6 cellular contexts compared by ENCODE assay signal in genomic region chr17:81531013-81531412, GRCh38. TPM values are rescaled to one million over a fixed set of nuclear protein-coding genes. Genes with fewer than 3 reads are reported as not detected.
A peak's percentile ranks its signal among the peaks of the same experiment; 100 is the strongest.
DNase-seq lines count a peak whose midpoint lies in the region; ATAC-seq, FAIRE-seq and TF ChIP-seq lines count a peak whose summit lies in the region.
"Not testable (repeated sequence)": the region's sequence is repeated elsewhere in the genome, so short reads cannot be mapped to it uniquely, and the experiment has no call there.

No MANE protein-coding gene starts in this region.

- H2BK5ac ChIP-seq in H1 (ENCODE audit: low read depth, low read length); trophoblast cell (ENCODE audit: low read depth, low read length, poor library complexity): not testable (repeated sequence)

- H2BK12ac ChIP-seq in H1 (ENCODE audit: low read depth, low read length); trophoblast cell (ENCODE audit: low read length): not testable (repeated sequence)

- not testable (repeated sequence) for TF ChIP-seq EP300 in H1 (IDR thresholded peaks at IDR 0.05; ENCODE audit: borderline replicate concordance in 1 of 2, low read depth in 2 of 2, low read length in 2 of 2); HepG2 (IDR thresholded peaks at IDR 0.05; ENCODE audit: low read depth in 2 of 2, low read length in 2 of 2); HepG2 (CRISPR knock-in tag; IDR thresholded peaks at IDR 0.05; ENCODE audit: borderline replicate concordance)

- H3K18ac ChIP-seq in H1 (ENCODE audit: extremely low read depth, low read length); trophoblast cell (ENCODE audit: low read length): not testable (repeated sequence)

- H3K23me2 ChIP-seq in H1 (ENCODE audit: low read depth, low read length) = peaks cover 26% of the 10 kb centered on the region; the same call in 1 of the 2 replicates

- not testable (repeated sequence) for H4K20me1 ChIP-seq in OCI-LY7 (ENCODE audit: insufficient read depth, low read length); HepG2 (ENCODE audit: insufficient read depth, low read length)
- H4K20me1 ChIP-seq in H1 (replicated peaks in 1 of 2; ENCODE audit: control insufficient read depth in 1 of 2, insufficient read depth in 2 of 2, low read length in 2 of 2) = peaks cover 0 to 10% of the 10 kb centered on the region in 2 experiments

- H3K4me3 ChIP-seq in OCI-LY7 (ENCODE audit: low read depth, low read length, poor library complexity, severe bottlenecking); H1 (ENCODE audit: extremely low read depth in 1 of 4, insufficient read depth in 2 of 4, low read depth in 3 of 4, low read length in 4 of 4); HepG2 (replicated peaks in 1 of 3; ENCODE audit: insufficient read depth in 1 of 3, low read depth in 2 of 3, low read length in 3 of 3): not testable (repeated sequence)
- H3K4me3 ChIP-seq in trophoblast cell (ENCODE audit: low read depth, low read length) = peak overlapping the region; percentile 58

- not testable (repeated sequence) for DNase-seq in GM12891 (ENCODE audit: insufficient read length, low spot score); HTR-8/SVneo (ENCODE audit: insufficient read length, low spot score); OCI-LY7 (ENCODE audit: low spot score); H1 (ENCODE audit: low read depth in 1 of 2, low spot score in 2 of 2); HepG2 (ENCODE audit: low spot score); trophoblast cell

- not testable (repeated sequence) for TF ChIP-seq CTCF in OCI-LY7 (conservative IDR thresholded peaks at IDR 0.05; ENCODE audit: low read length); H1 (IDR thresholded peaks at IDR 0.05; ENCODE audit: control extremely low read depth in 1 of 3, insufficient read depth in 1 of 3, low read depth in 1 of 3, low read length in 3 of 3); HepG2 (CRISPR knock-in tag; IDR thresholded peaks at IDR 0.05)

- H2BK15ac ChIP-seq in H1 (ENCODE audit: low read length) = not testable (repeated sequence)

- H3K9me3 ChIP-seq in OCI-LY7 (ENCODE audit: low read length); H1 (ENCODE audit: insufficient read depth in 2 of 2, low read depth in 1 of 2, low read length in 1 of 2); trophoblast cell (ENCODE audit: insufficient read depth, low read depth, low read length): not testable (repeated sequence)
- H3K9me3 ChIP-seq in HepG2 (ENCODE audit: low read length) = peaks cover 15% of the 10 kb centered on the region; the same call in 1 of the 2 replicates

- intact Hi-C loops in OCI-LY7 (cut with micrococcal nuclease; ENCODE audit: unreplicated experiment); HepG2 (cut with micrococcal nuclease; ENCODE audit: unreplicated experiment): not testable (repeated sequence)

- H2AFZ ChIP-seq in OCI-LY7 (ENCODE audit: low read length); H1 (ENCODE audit: low read length); HepG2 (ENCODE audit: low read length); trophoblast cell (ENCODE audit: insufficient read depth, low read length, poor library complexity): not testable (repeated sequence)

- not testable (repeated sequence) for H3K56ac ChIP-seq in H1 (replicated peaks; ENCODE audit: insufficient read length, low read depth, low read length)

- H4K8ac ChIP-seq in H1 (ENCODE audit: extremely low read depth, insufficient read depth, low read length); trophoblast cell (ENCODE audit: low read depth, low read length): not testable (repeated sequence)

- not testable (repeated sequence) for H4K12ac ChIP-seq in trophoblast cell (ENCODE audit: low read depth, low read length)

- peaks cover 14% of the 10 kb centered on the region for H3K4me1 ChIP-seq in OCI-LY7 (ENCODE audit: insufficient read depth, low read length, poor library complexity, severe bottlenecking)
- H3K4me1 ChIP-seq in H1 (replicated peaks in 1 of 4; ENCODE audit: control insufficient read depth in 3 of 4, insufficient read depth in 4 of 4, low read length in 3 of 4); trophoblast cell (ENCODE audit: control insufficient read depth in 1 of 2, insufficient read depth in 2 of 2, low read length in 2 of 2): not testable (repeated sequence)
- H3K4me1 ChIP-seq in HepG2 (ENCODE audit: insufficient read depth, low read length) = peaks cover 24% of the 10 kb centered on the region

- not testable (repeated sequence) for H2BK120ac ChIP-seq in H1 (replicated peaks; ENCODE audit: low read depth, low read length); trophoblast cell (ENCODE audit: insufficient read depth, low read length, poor library complexity)

- not testable (repeated sequence) for H3K23ac ChIP-seq in H1 (ENCODE audit: insufficient read length); trophoblast cell (ENCODE audit: low read length)

- not testable (repeated sequence) for H3K9me2 ChIP-seq in OCI-LY7 (ENCODE audit: insufficient read depth, low read length)

- POLR2A ChIA-PET in OCI-LY7 (lab: Charles Lee); HepG2 (lab: Yijun Ruan, JAX): not testable (repeated sequence)
- POLR2A ChIA-PET in H1 (lab: Charles Lee; ENCODE audit: partially characterized antibody) = interaction anchor here (1.1 to 30.5 kb wide), 3 partner anchors 12 to 34 kb away, joined by 3 to 1004 read pairs (median 15); partner anchors contain the start of gene ACTG1

- not testable (repeated sequence) for H4K5ac ChIP-seq in H1 (ENCODE audit: insufficient read length, low read depth, low read length)

- H2BK20ac ChIP-seq in H1 (ENCODE audit: low read length) = not testable (repeated sequence)

- TF ChIP-seq POLR2A in GM12891 (IDR thresholded peaks at IDR 0.05; ENCODE audit: low read depth, low read length); H1 (IDR thresholded peaks at IDR 0.05; ENCODE audit: control extremely low read depth in 1 of 2, low read depth in 2 of 2, low read length in 2 of 2); HepG2 (IDR thresholded peaks at IDR 0.05; ENCODE audit: insufficient read depth in 1 of 2, low read depth in 2 of 2, low read length in 2 of 2): not testable (repeated sequence)

- H3K27me3 ChIP-seq in H1 (replicated peaks in 1 of 4; ENCODE audit: control insufficient read depth in 3 of 4, extremely low read depth in 1 of 4, insufficient read depth in 3 of 4, low read length in 3 of 4) (peaks cover 3 to 18% (median 17%) of the 10 kb centered on the region in 4 experiments; a peak in 6 of 7 replicates), HepG2 (ENCODE audit: control insufficient read depth in 1 of 2, insufficient read depth in 2 of 2, low read length in 2 of 2) (peaks cover 18 to 43% of the 10 kb centered on the region in 2 experiments)
- H3K27me3 ChIP-seq in trophoblast cell (ENCODE audit: insufficient read depth, low read length) = not testable (repeated sequence)

- not testable (repeated sequence) for H3K27ac ChIP-seq in OCI-LY7 (ENCODE audit: low read depth, low read length, poor library complexity, severe bottlenecking); H1 (ENCODE audit: low read depth, low read length); HepG2 (ENCODE audit: extremely low read length, insufficient read depth, low read length); trophoblast cell (ENCODE audit: low read depth, low read length)

- in situ Hi-C loops in HepG2 (cut with HindIII; ENCODE audit: extremely low pct_ligation_motif_present, low pct_unique_long_range_greater_than_20kb) = not testable (repeated sequence)

- not testable (repeated sequence) for H3K14ac ChIP-seq in H1 (ENCODE audit: insufficient read length); trophoblast cell (ENCODE audit: low read length)

- FAIRE-seq in GM12891 (lab: Jason Lieb, UNC) = peak; percentile 78
- peak; percentile 100 for FAIRE-seq in HTR-8/SVneo (lab: Jason Lieb, UNC)
- not testable (repeated sequence) for FAIRE-seq in H1 (lab: Jason Lieb, UNC); HepG2 (lab: Jason Lieb, UNC)

- TF ChIP-seq RAD21 in H1 (IDR thresholded peaks at IDR 0.05 in 1 of 2, conservative IDR thresholded peaks at IDR 0.05 in 1 of 2; ENCODE audit: low read depth in 2 of 2, low read length in 2 of 2); HepG2 (CRISPR knock-in tag; IDR thresholded peaks at IDR 0.05): not testable (repeated sequence)

- H3K4ac ChIP-seq in H1 (replicated peaks; ENCODE audit: insufficient read length, low read depth, low read length); trophoblast cell (ENCODE audit: low read depth, low read length): not testable (repeated sequence)

- 0 out of 2 replicates have a peak overlapping the region, but pooled peaks have one; percentile 3 for H2AK5ac ChIP-seq in H1 (ENCODE audit: low read depth, low read length)
- H2AK5ac ChIP-seq in trophoblast cell (ENCODE audit: low read length) = not testable (repeated sequence)

- H3K79me1 ChIP-seq in H1 (ENCODE audit: low read depth, low read length); trophoblast cell (ENCODE audit: low read length): not testable (repeated sequence)

- H3K36me3 ChIP-seq in OCI-LY7 (ENCODE audit: insufficient read depth, low read length); H1 (ENCODE audit: control insufficient read depth in 2 of 4, insufficient read depth in 4 of 4, low read length in 3 of 4); HepG2 (replicated peaks in 1 of 2; ENCODE audit: control insufficient read depth in 1 of 2, insufficient read depth in 2 of 2, low read length in 2 of 2); trophoblast cell (ENCODE audit: control insufficient read depth in 1 of 2, insufficient read depth in 2 of 2, low read length in 2 of 2): not testable (repeated sequence)

- WGBS in H1 (ENCODE audit: extremely low coverage in 1 of 2, insufficient coverage in 1 of 2, insufficient read length in 1 of 2, insufficient replicate concordance in 2 of 2, low coverage in 1 of 2, low lambda C conversion rate in 2 of 2, missing lambda C conversion rate in 1 of 2), 2 experiments = 78% methylated on average over 6 of the region's 6 CpGs; no CpG with 5 or more reads in 1 of the 2 experiments
- 74% methylated on average over 6 of the region's 6 CpGs for WGBS in HepG2 (ENCODE audit: low lambda C conversion rate)
- no CpG with 5 or more reads among the region's 6 CpGs for WGBS in trophoblast cell (ENCODE audit: extremely low coverage, insufficient coverage, insufficient read length)

- not testable (repeated sequence) for H3K79me2 ChIP-seq in OCI-LY7 (ENCODE audit: insufficient read depth, low read depth, low read length); H1 (ENCODE audit: control insufficient read depth in 1 of 2, insufficient read depth in 2 of 2, low read length in 2 of 2); HepG2 (ENCODE audit: insufficient read depth, low read length); trophoblast cell (ENCODE audit: control insufficient read depth, insufficient read depth, low read length, poor library complexity)

- not testable (repeated sequence) for H3K9ac ChIP-seq in H1 (replicated peaks in 1 of 4; ENCODE audit: extremely low read depth in 1 of 4, low read depth in 3 of 4, low read length in 3 of 4); HepG2 (ENCODE audit: insufficient read depth, low read depth, low read length); trophoblast cell (ENCODE audit: low read length)

- BruUV-seq in OCI-LY7 (replicated peaks; lab: Mats Ljungman, UMichigan) = TSS peak; percentile 74
- BruUV-seq in HepG2 (replicated peaks; lab: Mats Ljungman, UMichigan) = not testable (repeated sequence)

- CTCF ChIA-PET in OCI-LY7 (lab: Charles Lee; ENCODE audit: unreplicated experiment); HepG2 (lab: Yijun Ruan, JAX; ENCODE audit: low intra/inter-chr PET ratio, low total read pairs): not testable (repeated sequence)
- CTCF ChIA-PET in H1 (lab: Charles Lee; ENCODE audit: partially characterized antibody) = interaction anchor here (0.8 to 1.9 kb wide), 3 partner anchors 13 to 276 kb away, joined by 3 to 7 read pairs (median 5); no protein-coding TSS in a partner anchor

- not testable (repeated sequence) for H3K4me2 ChIP-seq in OCI-LY7 (ENCODE audit: low read length); H1 (ENCODE audit: insufficient read depth in 1 of 2, low read depth in 2 of 2, low read length in 2 of 2); HepG2 (ENCODE audit: low read depth, low read length); trophoblast cell (ENCODE audit: low read length)

- H4K91ac ChIP-seq in H1 (replicated peaks; ENCODE audit: insufficient read length, low read length); trophoblast cell (ENCODE audit: low read depth, low read length): not testable (repeated sequence)

- not testable (repeated sequence) for ATAC-seq in HepG2

RNA-seq across cellular contexts. Expression of gene FSCN2, which starts 2.8 kb away (rescaled TPM):
- polyA plus RNA-seq in GM12891 (2012; ENCODE audit: low read depth, missing spikeins) = 1.5 TPM
- total RNA-seq in OCI-LY7 (2014; rRNA removed; shearing (Covaris generic)) = 1.3 and 1.6 TPM in 2 replicates
- 4.3 and 6.7 TPM in 2 replicates for total RNA-seq in OCI-LY7 (2022)
- 0.30 TPM in 1 of 2 replicates, not detected in the other for total RNA-seq in H1 (2021; fragmentation: NEBNext Ultra II Directional; extraction: Animal tissue kit (Norgen Biotek cat#: 25700))
- polyA plus RNA-seq in H1 (2011; rRNA removed) = 0.18 and 0.44 TPM in 2 replicates
- 0.14 TPM for polyA plus RNA-seq in H1 (2011; cell fraction: cytosol; rRNA removed)
- 0.88 TPM for polyA plus RNA-seq in H1 (2011; cell fraction: nucleus; rRNA removed)
- polyA plus RNA-seq in H1 (2012, experiment 1 of 2) = 0.12 to 0.43 TPM (median 0.30 TPM) in 4 replicates
- polyA plus RNA-seq in H1 (2012, experiment 2 of 2) = 0.28 TPM
- not detected for polyA plus RNA-seq in H1 (2013, experiment 1 of 2)
- polyA plus RNA-seq in H1 (2013, experiment 2 of 2) = 0.07 TPM
- 0.09 and 0.10 TPM in 2 replicates for polyA minus RNA-seq in H1 (2011; rRNA and poly(A)+ RNA removed)
- not detected for polyA minus RNA-seq in H1 (2011; cell fraction: cytosol; rRNA and poly(A)+ RNA removed)
- polyA minus RNA-seq in H1 (2011; cell fraction: nucleus; rRNA and poly(A)+ RNA removed) = 0.90 TPM
- total RNA-seq in HepG2 (2016; rRNA removed; fragmentation: Illumina TruSeq; extraction: Trizol) = not detected in 2 replicates
- not detected in 2 replicates for total RNA-seq in HepG2 (2016; cell fraction: cytosol; rRNA removed; fragmentation: Illumina TruSeq; extraction: Trizol; ENCODE audit: low read depth)
- total RNA-seq in HepG2 (2016; cell fraction: insoluble cytoplasmic fraction; rRNA removed; fragmentation: Illumina TruSeq; extraction: Trizol) = not detected in 2 replicates
- not detected in 2 replicates for total RNA-seq in HepG2 (2016; cell fraction: membrane; rRNA removed; fragmentation: Illumina TruSeq; extraction: Trizol)
- not detected in 2 replicates for total RNA-seq in HepG2 (2016; cell fraction: nucleus; rRNA removed; fragmentation: Illumina TruSeq; extraction: Trizol)
- 0.09 and 0.31 TPM in 2 replicates for polyA plus RNA-seq in HepG2 (2011; rRNA removed)
- 0.17 TPM in 2 replicates for polyA plus RNA-seq in HepG2 (2011; cell fraction: cytosol; rRNA removed)
- 2.2 and 2.8 TPM in 2 replicates for polyA plus RNA-seq in HepG2 (2011; cell fraction: nucleus; rRNA removed)
- 0.11 and 0.17 TPM in 2 replicates for polyA plus RNA-seq in HepG2 (2012)
- not detected in 2 replicates for polyA plus RNA-seq in HepG2 (2016; cell fraction: cytosol; fragmentation: Illumina TruSeq; extraction: Trizol; ENCODE audit: low read depth)
- polyA plus RNA-seq in HepG2 (2016; cell fraction: insoluble cytoplasmic fraction; fragmentation: Illumina TruSeq; extraction: Trizol; ENCODE audit: low read depth) = not detected in 2 replicates
- polyA plus RNA-seq in HepG2 (2016; cell fraction: membrane; fragmentation: Illumina TruSeq; extraction: Trizol; ENCODE audit: low read depth) = not detected in 2 replicates
- polyA plus RNA-seq in HepG2 (2016; cell fraction: nucleus; fragmentation: Illumina TruSeq; extraction: Trizol; ENCODE audit: insufficient read depth, low read depth) = not detected in 2 replicates
- polyA minus RNA-seq in HepG2 (2011; rRNA and poly(A)+ RNA removed; ENCODE audit: low replicate concordance) = 1.5 and 1.9 TPM in 2 replicates
- polyA minus RNA-seq in HepG2 (2011; cell fraction: cytosol; rRNA and poly(A)+ RNA removed) = not detected in 2 replicates
- polyA minus RNA-seq in HepG2 (2011; cell fraction: nucleus; rRNA and poly(A)+ RNA removed) = 0.75 and 0.77 TPM in 2 replicates
- polyA plus RNA-seq in trophoblast cell (2013) = 0.42 and 0.76 TPM in 2 replicates

RNA-seq across cellular contexts. Expression of gene ACTG1, which starts 18.4 kb away (rescaled TPM):
- 3,652 TPM for polyA plus RNA-seq in GM12891 (2012; ENCODE audit: low read depth, missing spikeins)
- 2,245 and 2,707 TPM in 2 replicates for total RNA-seq in OCI-LY7 (2014; rRNA removed; shearing (Covaris generic))
- total RNA-seq in OCI-LY7 (2022) (2,459 and 2,894 TPM in 2 replicates), HepG2 (2016; rRNA removed; fragmentation: Illumina TruSeq; extraction: Trizol) (973 and 1,028 TPM in 2 replicates)
- total RNA-seq in H1 (2021; fragmentation: NEBNext Ultra II Directional; extraction: Animal tissue kit (Norgen Biotek cat#: 25700)) = 3,535 and 3,691 TPM in 2 replicates
- polyA plus RNA-seq in H1 (2011; rRNA removed) (5,010 and 7,420 TPM in 2 replicates), HepG2 (2011; rRNA removed) (1,138 and 1,217 TPM in 2 replicates)
- polyA plus RNA-seq in H1 (2011; cell fraction: cytosol; rRNA removed) = 3,868 TPM
- polyA plus RNA-seq in H1 (2011; cell fraction: nucleus; rRNA removed) = 4,694 TPM
- 3,170 to 3,474 TPM (median 3,377 TPM) in 4 replicates for polyA plus RNA-seq in H1 (2012, experiment 1 of 2)
- polyA plus RNA-seq in H1 (2012, experiment 2 of 2) = 3,649 TPM
- 4,243 TPM for polyA plus RNA-seq in H1 (2013, experiment 1 of 2)
- 4,284 TPM for polyA plus RNA-seq in H1 (2013, experiment 2 of 2)
- polyA minus RNA-seq in H1 (2011; rRNA and poly(A)+ RNA removed) = 1,111 and 1,306 TPM in 2 replicates
- 1,521 TPM for polyA minus RNA-seq in H1 (2011; cell fraction: cytosol; rRNA and poly(A)+ RNA removed)
- polyA minus RNA-seq in H1 (2011; cell fraction: nucleus; rRNA and poly(A)+ RNA removed) = 1,666 TPM
- total RNA-seq in HepG2 (2016; cell fraction: cytosol; rRNA removed; fragmentation: Illumina TruSeq; extraction: Trizol; ENCODE audit: low read depth) = 361 and 399 TPM in 2 replicates
- total RNA-seq in HepG2 (2016; cell fraction: insoluble cytoplasmic fraction; rRNA removed; fragmentation: Illumina TruSeq; extraction: Trizol) = 848 and 989 TPM in 2 replicates
- 986 and 1,002 TPM in 2 replicates for total RNA-seq in HepG2 (2016; cell fraction: membrane; rRNA removed; fragmentation: Illumina TruSeq; extraction: Trizol)
- 479 and 519 TPM in 2 replicates for total RNA-seq in HepG2 (2016; cell fraction: nucleus; rRNA removed; fragmentation: Illumina TruSeq; extraction: Trizol)
- polyA plus RNA-seq in HepG2 (2011; cell fraction: cytosol; rRNA removed) = 2,631 and 2,697 TPM in 2 replicates
- 3,693 and 3,967 TPM in 2 replicates for polyA plus RNA-seq in HepG2 (2011; cell fraction: nucleus; rRNA removed)
- 1,881 and 2,139 TPM in 2 replicates for polyA plus RNA-seq in HepG2 (2012)
- 598 and 619 TPM in 2 replicates for polyA plus RNA-seq in HepG2 (2016; cell fraction: cytosol; fragmentation: Illumina TruSeq; extraction: Trizol; ENCODE audit: low read depth)
- 1,358 and 1,713 TPM in 2 replicates for polyA plus RNA-seq in HepG2 (2016; cell fraction: insoluble cytoplasmic fraction; fragmentation: Illumina TruSeq; extraction: Trizol; ENCODE audit: low read depth)
- polyA plus RNA-seq in HepG2 (2016; cell fraction: membrane; fragmentation: Illumina TruSeq; extraction: Trizol; ENCODE audit: low read depth) = 1,224 and 1,364 TPM in 2 replicates
- 1,038 and 1,070 TPM in 2 replicates for polyA plus RNA-seq in HepG2 (2016; cell fraction: nucleus; fragmentation: Illumina TruSeq; extraction: Trizol; ENCODE audit: insufficient read depth, low read depth)
- 750 and 1,581 TPM in 2 replicates for polyA minus RNA-seq in HepG2 (2011; rRNA and poly(A)+ RNA removed; ENCODE audit: low replicate concordance)
- 1,072 and 1,192 TPM in 2 replicates for polyA minus RNA-seq in HepG2 (2011; cell fraction: cytosol; rRNA and poly(A)+ RNA removed)
- polyA minus RNA-seq in HepG2 (2011; cell fraction: nucleus; rRNA and poly(A)+ RNA removed) = 609 and 760 TPM in 2 replicates
- polyA plus RNA-seq in trophoblast cell (2013) = 7,950 and 8,000 TPM in 2 replicates

RNA-seq across cellular contexts. Expression of gene FAAP100, which starts 21.1 kb away (rescaled TPM):
- polyA plus RNA-seq in GM12891 (2012; ENCODE audit: low read depth, missing spikeins) = 12.7 TPM
- total RNA-seq in OCI-LY7 (2014; rRNA removed; shearing (Covaris generic)) = 51.1 and 65.2 TPM in 2 replicates
- 64.4 and 74.2 TPM in 2 replicates for total RNA-seq in OCI-LY7 (2022)
- total RNA-seq in H1 (2021; fragmentation: NEBNext Ultra II Directional; extraction: Animal tissue kit (Norgen Biotek cat#: 25700)) = 37.9 and 41.8 TPM in 2 replicates
- polyA plus RNA-seq in H1 (2011; rRNA removed) = 23.2 and 33.1 TPM in 2 replicates
- polyA plus RNA-seq in H1 (2011; cell fraction: cytosol; rRNA removed) = 28.9 TPM
- polyA plus RNA-seq in H1 (2011; cell fraction: nucleus; rRNA removed) = 69.4 TPM
- 17.1 to 31.4 TPM (median 28.6 TPM) in 4 replicates for polyA plus RNA-seq in H1 (2012, experiment 1 of 2)
- polyA plus RNA-seq in H1 (2012, experiment 2 of 2) = 25.6 TPM
- 16.0 TPM for polyA plus RNA-seq in H1 (2013, experiment 1 of 2)
- polyA plus RNA-seq in H1 (2013, experiment 2 of 2) = 16.3 TPM
- polyA minus RNA-seq in H1 (2011; rRNA and poly(A)+ RNA removed) = 13.3 and 19.4 TPM in 2 replicates
- 18.1 TPM for polyA minus RNA-seq in H1 (2011; cell fraction: cytosol; rRNA and poly(A)+ RNA removed)
- 33.6 TPM for polyA minus RNA-seq in H1 (2011; cell fraction: nucleus; rRNA and poly(A)+ RNA removed)
- total RNA-seq in HepG2 (2016; rRNA removed; fragmentation: Illumina TruSeq; extraction: Trizol) = 13.9 and 20.8 TPM in 2 replicates
- 10.4 and 11.2 TPM in 2 replicates for total RNA-seq in HepG2 (2016; cell fraction: cytosol; rRNA removed; fragmentation: Illumina TruSeq; extraction: Trizol; ENCODE audit: low read depth)
- 11.4 and 20.4 TPM in 2 replicates for total RNA-seq in HepG2 (2016; cell fraction: insoluble cytoplasmic fraction; rRNA removed; fragmentation: Illumina TruSeq; extraction: Trizol)
- 23.6 and 25.4 TPM in 2 replicates for total RNA-seq in HepG2 (2016; cell fraction: membrane; rRNA removed; fragmentation: Illumina TruSeq; extraction: Trizol)
- 19.0 and 22.7 TPM in 2 replicates for total RNA-seq in HepG2 (2016; cell fraction: nucleus; rRNA removed; fragmentation: Illumina TruSeq; extraction: Trizol)
- 7.6 and 11.1 TPM in 2 replicates for polyA plus RNA-seq in HepG2 (2011; rRNA removed)
- polyA plus RNA-seq in HepG2 (2011; cell fraction: cytosol; rRNA removed) = 6.5 and 11.8 TPM in 2 replicates
- polyA plus RNA-seq in HepG2 (2011; cell fraction: nucleus; rRNA removed) = 37.4 and 38.6 TPM in 2 replicates
- polyA plus RNA-seq in HepG2 (2012) = 9.3 and 10.7 TPM in 2 replicates
- polyA plus RNA-seq in HepG2 (2016; cell fraction: cytosol; fragmentation: Illumina TruSeq; extraction: Trizol; ENCODE audit: low read depth) = 6.1 and 6.4 TPM in 2 replicates
- 13.7 and 17.1 TPM in 2 replicates for polyA plus RNA-seq in HepG2 (2016; cell fraction: insoluble cytoplasmic fraction; fragmentation: Illumina TruSeq; extraction: Trizol; ENCODE audit: low read depth)
- polyA plus RNA-seq in HepG2 (2016; cell fraction: membrane; fragmentation: Illumina TruSeq; extraction: Trizol; ENCODE audit: low read depth) = 14.4 and 16.7 TPM in 2 replicates
- 43.7 and 45.9 TPM in 2 replicates for polyA plus RNA-seq in HepG2 (2016; cell fraction: nucleus; fragmentation: Illumina TruSeq; extraction: Trizol; ENCODE audit: insufficient read depth, low read depth)
- polyA minus RNA-seq in HepG2 (2011; rRNA and poly(A)+ RNA removed; ENCODE audit: low replicate concordance) = 13.6 and 27.9 TPM in 2 replicates
- polyA minus RNA-seq in HepG2 (2011; cell fraction: cytosol; rRNA and poly(A)+ RNA removed) = 7.7 and 8.2 TPM in 2 replicates
- 22.8 and 26.2 TPM in 2 replicates for polyA minus RNA-seq in HepG2 (2011; cell fraction: nucleus; rRNA and poly(A)+ RNA removed)
- polyA plus RNA-seq in trophoblast cell (2013) = 11.4 and 11.6 TPM in 2 replicates
